Comparison of ENCODE assay signal across 8 cellular contexts in the genomic region with DNA sequence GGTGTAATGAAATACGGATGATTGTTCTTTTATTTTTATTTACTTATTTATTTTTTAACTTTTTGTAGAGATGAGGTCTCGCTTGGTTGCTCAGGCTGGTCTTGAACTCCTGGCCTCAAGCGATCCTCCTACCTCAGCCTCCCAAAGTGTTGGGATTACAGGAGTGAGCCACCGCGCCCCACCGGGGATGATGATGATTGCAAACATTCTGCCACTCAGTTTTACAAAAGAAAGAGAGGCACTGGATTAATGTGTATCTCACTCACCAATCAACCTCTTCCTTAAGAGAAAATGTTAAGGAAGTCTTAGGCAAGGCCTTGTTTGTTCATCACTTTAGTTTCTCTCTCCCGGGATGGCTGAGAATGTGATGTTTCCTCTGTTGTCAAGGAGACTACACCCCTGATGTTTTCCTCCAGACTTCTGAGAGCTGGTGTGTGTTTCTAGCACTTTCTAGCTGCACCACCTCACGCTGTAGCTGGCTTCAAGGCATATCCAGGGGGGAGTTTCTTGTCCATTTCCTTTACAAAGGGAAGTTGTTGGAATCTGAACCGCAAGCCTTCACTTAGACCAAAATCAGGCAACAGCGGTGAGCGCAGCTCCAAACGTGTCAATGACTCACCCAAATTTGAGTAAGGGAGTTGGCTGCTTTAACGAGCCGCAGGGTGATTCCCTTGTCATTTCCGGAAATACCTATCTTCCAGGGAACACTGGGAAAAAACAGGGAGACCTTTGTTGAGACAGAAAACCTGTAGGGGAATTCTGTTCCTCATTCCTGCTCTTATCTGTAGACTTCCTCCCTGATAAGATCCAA. TPM values are rescaled to one million over a fixed set of nuclear protein-coding genes. Genes with fewer than 3 reads are reported as not detected.
DNase-seq lines count a peak whose midpoint lies in the region; ATAC-seq, FAIRE-seq and TF ChIP-seq lines count a peak whose summit lies in the region.

No MANE protein-coding gene starts in this region.

- H3K27me3 ChIP-seq in OCI-LY1 (ENCODE audit: insufficient read depth, low read length) = no peaks in the 10 kb centered on the region
- no peaks in the 10 kb centered on the region for H3K27me3 ChIP-seq in neuron (ENCODE audit: insufficient read depth, low read length)

- no peaks in the 10 kb centered on the region for H4K20me1 ChIP-seq in OCI-LY1 (ENCODE audit: insufficient read depth, low read length)

- peak overlapping the region; percentile 96 for H3K4me3 ChIP-seq in OCI-LY1 (ENCODE audit: low read depth, low read length, poor library complexity, severe bottlenecking)
- H3K4me3 ChIP-seq in fibroblast of the aortic adventitia (ENCODE audit: low read depth, low read length) = peak overlapping the region; percentile 90
- H3K4me3 ChIP-seq in neuron (ENCODE audit: low read length) = peak overlapping the region; percentile 67

- peaks cover 61% of the 10 kb centered on the region for H3K79me2 ChIP-seq in OCI-LY1 (ENCODE audit: insufficient read depth, low read length)

- peak overlapping the region; percentile 90 for H3K4me3 Mint-ChIP-seq in activated T-helper 17 cell treated with anti-CD3 and anti-CD28 coated beads, Interleukin-2, amount 50 U/mL, for 72 hours

- H3K27me3 Mint-ChIP-seq in activated T-helper 17 cell treated with anti-CD3 and anti-CD28 coated beads, Interleukin-2, amount 50 U/mL, for 72 hours = no peaks in the 10 kb centered on the region

- peak overlapping the region; percentile 71 for H3K27ac ChIP-seq in OCI-LY1 (ENCODE audit: low read depth, low read length, poor library complexity, severe bottlenecking)

- H3K9me3 Mint-ChIP-seq in activated T-helper 17 cell treated with anti-CD3 and anti-CD28 coated beads, Interleukin-2, amount 50 U/mL, for 72 hours = peaks cover 5% of the 10 kb centered on the region

- peak; percentile 10 for ATAC-seq in activated T-helper 17 cell treated with anti-CD3 and anti-CD28 coated beads, Interleukin-2, amount 50 U/mL, for 72 hours (replicated peaks)

- no peaks in the 10 kb centered on the region for H3K9me2 ChIP-seq in OCI-LY1 (ENCODE audit: low read depth, low read length)

- no peak for TF ChIP-seq CTCF in OCI-LY1 (IDR thresholded peaks at IDR 0.05; ENCODE audit: low read length)
- no peak for TF ChIP-seq CTCF in fibroblast of the aortic adventitia (IDR thresholded peaks at IDR 0.05; ENCODE audit: insufficient read depth, low read length)
- TF ChIP-seq CTCF in D721Med (IDR thresholded peaks at IDR 0.05; ENCODE audit: insufficient read depth, missing control alignments) = no peak

- H3K4me2 ChIP-seq in OCI-LY1 (ENCODE audit: low read length) = peak overlapping the region; percentile 97

- DNase-seq in GM04503 (ENCODE audit: low read depth) (peak; percentile 87), fibroblast of the aortic adventitia (ENCODE audit: low read depth) (peak; percentile 90), D721Med (ENCODE audit: insufficient read length, low spot score) (no peak), GDM1 (lab: John Stamatoyannopoulos, UW) (no peak), Ammon's horn (ENCODE audit: low spot score) (no peak)

- H3K27ac Mint-ChIP-seq in activated T-helper 17 cell treated with anti-CD3 and anti-CD28 coated beads, Interleukin-2, amount 50 U/mL, for 72 hours = peak overlapping the region; percentile 98

- peaks cover 47% of the 10 kb centered on the region for H3K4me1 ChIP-seq in OCI-LY1 (ENCODE audit: insufficient read depth, low read length, severe bottlenecking)
- peaks cover 21% of the 10 kb centered on the region for H3K4me1 ChIP-seq in neuron (ENCODE audit: insufficient read depth, low read length)

- peaks cover 70% of the 10 kb centered on the region for H3K36me3 Mint-ChIP-seq in activated T-helper 17 cell treated with anti-CD3 and anti-CD28 coated beads, Interleukin-2, amount 50 U/mL, for 72 hours (ENCODE audit: low read depth)

- no peak for FAIRE-seq in D721Med (lab: Jason Lieb, UNC)

- H3K9me3 ChIP-seq in OCI-LY1 (ENCODE audit: low read length) = no peaks in the 10 kb centered on the region
- H3K9me3 ChIP-seq in neuron (ENCODE audit: low read length) = peaks cover 3% of the 10 kb centered on the region

- H3K36me3 ChIP-seq in OCI-LY1 (ENCODE audit: insufficient read depth, low read length) (peaks cover 60% of the 10 kb centered on the region), neuron (ENCODE audit: insufficient read depth, low read length) (peaks cover 43% of the 10 kb centered on the region)

- no peaks in the 10 kb centered on the region for H3F3A ChIP-seq in OCI-LY1 (ENCODE audit: insufficient read depth, low read length)

- H3K4me1 Mint-ChIP-seq in activated T-helper 17 cell treated with anti-CD3 and anti-CD28 coated beads, Interleukin-2, amount 50 U/mL, for 72 hours = peaks cover 14% of the 10 kb centered on the region

- H3K9ac ChIP-seq in OCI-LY1 (ENCODE audit: low read length) = peak overlapping the region; percentile 91

- H2AFZ ChIP-seq in OCI-LY1 (ENCODE audit: low read length) = no peak overlapping the region
- no peak overlapping the region for H2AFZ ChIP-seq in neuron (ENCODE audit: low read depth, low read length)

RNA-seq across cellular contexts. Expression of a gene that starts 2.3 kb away (rescaled TPM):
- 10 to 100 TPM; 63.8 to 83.5 TPM for total RNA-seq in activated T-helper 17 cell treated with anti-CD3 and anti-CD28 coated beads, Interleukin-2, amount 50 U/mL, for 72 hours
- total RNA-seq in fibroblast of the aortic adventitia (ENCODE audit: low replicate concordance) = 116 and 217 TPM in 2 replicates

Comparison
In these comparisons a context has a peak if more than half of its experiments do, and no peak if none do; other contexts are left out.
1. DNase-seq: peak in GM04503 (single experiment) and fibroblast of the aortic adventitia (single experiment); none in D721Med (single experiment), GDM1 (single experiment) and Ammon's horn (single experiment).
2. Peak in every context shown above with its lines, with median percentiles within 50 percentile points of each other: H3K4me3 ChIP-seq.